ENCODE assay signal across 8 cellular contexts in genomic region chr5:34684281-34684979, GRCh38. TPM values are rescaled to one million over a fixed set of nuclear protein-coding genes. Genes with fewer than 3 reads are reported as not detected.
DNase-seq lines count a peak whose midpoint lies in the region; ATAC-seq and TF ChIP-seq lines count a peak whose summit lies in the region.

No MANE protein-coding gene starts in this region.

- TF ChIP-seq POLR2A in adrenal gland (IDR thresholded peaks at IDR 0.05), result no peak

- DNase-seq in EH (ENCODE audit: low read depth) (peak; percentile 71), NCI-H1436 (lab: John Stamatoyannopoulos, UW) (peak; percentile 83), brain microvascular endothelial cell (peak; percentile 69), mucosa of descending colon (no peak), adrenal gland (no peak), inferior parietal cortex (ENCODE audit: extremely low spot score) (no peak)

- peaks cover 6% of the 10 kb centered on the region for H3K4me1 ChIP-seq in mucosa of descending colon (ENCODE audit: low read depth)
- H3K4me1 ChIP-seq in adrenal gland (replicated peaks in 1 of 2), result peaks cover 0 to 22% of the 10 kb centered on the region in 2 donors

- no peak overlapping the region for H3K4me3 ChIP-seq in brain microvascular endothelial cell (ENCODE audit: low read depth, low read length)
- no peak overlapping the region for H3K4me3 ChIP-seq in mucosa of descending colon
- no peak overlapping the region for H3K4me3 ChIP-seq in adrenal gland

- TF ChIP-seq CTCF in brain microvascular endothelial cell (IDR thresholded peaks at IDR 0.05; ENCODE audit: low read depth, low read length, missing control alignments) (peak; percentile 39), mucosa of descending colon (IDR thresholded peaks at IDR 0.05) (no peak), adrenal gland (IDR thresholded peaks at IDR 0.05) (no peak)

- WGBS in adrenal gland, 4 donors, result 58 to 70% (median 67%) methylated on average over 2 to 4 of the region's 4 CpGs

- H3K27ac ChIP-seq in brain microvascular endothelial cell (peak overlapping the region; percentile 96), adrenal gland (no peak overlapping the region)

- no peaks in the 10 kb centered on the region for H3K9me3 ChIP-seq in mucosa of descending colon
- no peaks in the 10 kb centered on the region for H3K9me3 ChIP-seq in adrenal gland (replicated peaks in 1 of 3)

- ATAC-seq in mucosa of descending colon, result peak; percentile 56
- no peak for ATAC-seq in GM21723 (IDR thresholded peaks at IDR 0.05; ENCODE audit: unreplicated experiment)
- no peak for ATAC-seq in HG03442 (IDR thresholded peaks at IDR 0.05; ENCODE audit: unreplicated experiment)

- no peaks in the 10 kb centered on the region for H3K27me3 ChIP-seq in brain microvascular endothelial cell (replicated peaks)
- no peaks in the 10 kb centered on the region for H3K27me3 ChIP-seq in adrenal gland

- intact Hi-C loops in mucosa of descending colon (cut with DNase I, micrococcal nuclease) (no loop called here), adrenal gland (cut with DNase I) (no loop called here)

- H3K36me3 ChIP-seq in brain microvascular endothelial cell (replicated peaks) (peaks cover 28% of the 10 kb centered on the region), mucosa of descending colon (ENCODE audit: low read depth) (no peaks in the 10 kb centered on the region), adrenal gland (replicated peaks in 1 of 2) (no peaks in the 10 kb centered on the region)

- in situ Hi-C loops in brain microvascular endothelial cell (cut with HindIII; ENCODE audit: low pct_ligation_motif_present, low sequenced_read_pairs), result no loop called here

RNA-seq across cellular contexts. Expression of gene RAI14, which starts 28.3 kb away (rescaled TPM):
- total RNA-seq in mucosa of descending colon (10 to 100 TPM; 14.0 to 41.0 (median 23.4) TPM), adrenal gland (100 to 1,000 TPM in 1 of 8 donors, 10 to 100 TPM in 7; 12.5 to 158 (median 33.8) TPM)
- polyA plus RNA-seq in adrenal gland, result 10 to 100 TPM in 2 of 3 donors, 1 to 10 TPM in 1; 9.1 to 26.1 (median 13.5) TPM

Comparison
In these comparisons a context has a peak if more than half of its experiments do, and no peak if none do; other contexts are left out.
1. DNase-seq: peak in EH (single experiment), NCI-H1436 (single experiment) and brain microvascular endothelial cell (single experiment); none in mucosa of descending colon (0 of 3), adrenal gland (0 of 7) and inferior parietal cortex (single experiment).